Comparison of ENCODE assay signal across 18 cellular contexts in the genomic region with DNA sequence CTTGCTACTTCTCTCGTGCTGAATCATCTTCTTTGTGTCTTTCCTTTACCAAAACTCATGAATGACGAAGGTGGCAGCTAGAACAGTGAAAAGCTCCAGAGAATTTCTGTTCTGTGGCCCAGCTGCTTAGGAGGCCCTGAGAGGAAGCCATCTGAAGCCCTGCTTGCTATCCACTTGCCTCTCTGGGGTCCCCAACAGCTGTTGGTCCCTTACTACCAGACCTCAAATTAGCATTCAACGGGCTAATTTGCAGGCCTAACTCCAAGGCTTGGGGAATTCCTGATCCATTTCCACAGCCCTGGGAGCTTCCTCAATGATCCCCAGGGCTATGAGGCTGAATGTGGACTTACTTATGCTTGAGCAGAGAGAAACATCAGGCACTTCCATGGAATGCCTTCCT. TPM values are rescaled to one million over a fixed set of nuclear protein-coding genes. Genes with fewer than 3 reads are reported as not detected.
A peak's percentile ranks its signal among the peaks of the same experiment; 100 is the strongest.
DNase-seq lines count a peak whose midpoint lies in the region; ATAC-seq and TF ChIP-seq lines count a peak whose summit lies in the region.
"Had no signal": no experiment of that assay in that cellular context is flagged by ENCODE, and none has a peak within 500 bp of the region (broad histone marks: within the 10 kb centered on the region; RNA-seq: fewer than 3 reads in every experiment).

No MANE protein-coding gene starts in this region.

- H3K23ac ChIP-seq in neuronal stem cell (ENCODE audit: low read depth, low read length, poor library complexity), result no peak overlapping the region

- H3K79me1 ChIP-seq in neuronal stem cell (ENCODE audit: low read depth, low read length), result no peaks in the 10 kb centered on the region

- peak in 2 of 8 donors; percentile 18 to 23 for ATAC-seq in heart right ventricle
- ATAC-seq in Right ventricle myocardium superior (ENCODE audit: poor library complexity), result no peak
- ATAC-seq in gastroesophageal sphincter, result no peak
- no peak for ATAC-seq in HG02571 (IDR thresholded peaks at IDR 0.05; ENCODE audit: unreplicated experiment)
- ATAC-seq: GM12878, GM23338, K562, PC-3 had no signal

- H2BK120ac ChIP-seq in neuronal stem cell (ENCODE audit: low read depth, low read length), result no peak overlapping the region

- DNase-seq in heart right ventricle, result no peak
- no peak for DNase-seq in Right ventricle myocardium superior
- DNase-seq in neuronal stem cell (ENCODE audit: low spot score), result no peak
- no peak for DNase-seq in NCI-H524 treated with DMSO at 0.1 percent for 48 hours (lab: John Stamatoyannopoulos, UW)
- DNase-seq in breast epithelium (ENCODE audit: low spot score in 2 of 2), result no peak
- DNase-seq: DMS 273 treated with DMSO at 0.1 percent for 48 hours, GDM1, NCI-H1417, NCI-H446 treated with DMSO at 0.1 percent for 48 hours, NCI-H774, PC-3 had no signal

- no peak for TF ChIP-seq CTCF in heart right ventricle (IDR thresholded peaks at IDR 0.05)
- no peak for TF ChIP-seq CTCF in gastroesophageal sphincter (IDR thresholded peaks at IDR 0.05)
- TF ChIP-seq CTCF in breast epithelium (IDR thresholded peaks at IDR 0.05), result no peak

- intact Hi-C loops in heart right ventricle (cut with DNase I) (no loop called here), Right ventricle myocardium superior (cut with DNase I) (no loop called here), breast epithelium (cut with DNase I; ENCODE audit: low total_unique reads) (no loop called here)

- H3K27ac ChIP-seq in heart right ventricle (peak overlapping the region in 7 of 10 donors; percentile 6 to 68 (median 40)), gastroesophageal sphincter (peak overlapping the region in 3 of 4 donors; percentile 38 to 56 (median 55)), neuronal stem cell (replicated peaks; ENCODE audit: low read length) (no peak overlapping the region), breast epithelium (peak overlapping the region in 1 of 2 donors; percentile 56)
- H3K27ac ChIP-seq: C4-2B, RWPE1 had no signal

- H2BK12ac ChIP-seq in neuronal stem cell (ENCODE audit: low read length), result no peak overlapping the region

- H4K91ac ChIP-seq in neuronal stem cell (ENCODE audit: low read depth, low read length, poor library complexity), result no peak overlapping the region

- no peak overlapping the region for H4K8ac ChIP-seq in neuronal stem cell (ENCODE audit: low read depth, low read length)

- H3K9ac ChIP-seq in neuronal stem cell (ENCODE audit: low read depth, low read length, poor library complexity), result no peak overlapping the region

- H3K4me2 ChIP-seq in neuronal stem cell (ENCODE audit: insufficient read depth, low read length, poor library complexity, severe bottlenecking), result no peak overlapping the region
- H3K4me2 ChIP-seq: GM23338 had no signal

- H3K27me3 ChIP-seq in heart right ventricle, result no peaks in the 10 kb centered on the region
- H3K27me3 ChIP-seq in gastroesophageal sphincter, result no peaks in the 10 kb centered on the region
- H3K27me3 ChIP-seq in neuronal stem cell (ENCODE audit: control insufficient read depth in 3 of 3, insufficient read depth in 3 of 3, low read depth in 1 of 3, low read length in 3 of 3), result peaks cover 0 to 8% (median 0%) of the 10 kb centered on the region in 3 experiments
- no peaks in the 10 kb centered on the region for H3K27me3 ChIP-seq in breast epithelium

- H3K4me3 ChIP-seq in heart right ventricle (no peak overlapping the region), gastroesophageal sphincter (no peak overlapping the region), neuronal stem cell (ENCODE audit: low read length in 2 of 2) (no peak overlapping the region), breast epithelium (no peak overlapping the region)
- H3K4me3 ChIP-seq: GM12878, GM23338, K562 had no signal

- 66 to 69% methylated on average over 3 of the region's 3 CpGs for WGBS in heart right ventricle, 2 donors
- WGBS in gastroesophageal sphincter (ENCODE audit: low coverage in 1 of 2), 2 donors, result 61 to 67% methylated on average over 1 to 3 of the region's 3 CpGs
- no CpG with 5 or more reads among the region's 3 CpGs for WGBS in neuronal stem cell (ENCODE audit: extremely low coverage in 2 of 2, insufficient read length in 2 of 2, insufficient replicate concordance in 1 of 2), 2 donors

- H2AK5ac ChIP-seq in neuronal stem cell (ENCODE audit: low read depth, low read length), result no peak overlapping the region

- H2BK5ac ChIP-seq in neuronal stem cell (ENCODE audit: low read length), result no peak overlapping the region

- H3K9me3 ChIP-seq in heart right ventricle (no peaks in the 10 kb centered on the region), gastroesophageal sphincter (no peaks in the 10 kb centered on the region), neuronal stem cell (replicated peaks in 1 of 2; ENCODE audit: control insufficient read depth in 2 of 2, insufficient read depth in 1 of 2, low read depth in 1 of 2, low read length in 2 of 2) (peaks cover 2% of the 10 kb centered on the region in 2 donors), breast epithelium (no peaks in the 10 kb centered on the region)

- H2AFZ ChIP-seq in neuronal stem cell (ENCODE audit: low read length), result peak overlapping the region; percentile 45
- H2AFZ ChIP-seq: GM23338 had no signal

- H2BK15ac ChIP-seq in neuronal stem cell (ENCODE audit: low read length), result no peak overlapping the region

- H3K36me3 ChIP-seq in heart right ventricle (no peaks in the 10 kb centered on the region), gastroesophageal sphincter (no peaks in the 10 kb centered on the region), neuronal stem cell (replicated peaks in 1 of 2; ENCODE audit: control insufficient read depth in 2 of 2, insufficient read depth in 2 of 2, low read length in 2 of 2) (no peaks in the 10 kb centered on the region), breast epithelium (no peaks in the 10 kb centered on the region)

- TF ChIP-seq POLR2A in gastroesophageal sphincter (IDR thresholded peaks at IDR 0.05) (no peak), breast epithelium (IDR thresholded peaks at IDR 0.05) (no peak)

- no peak overlapping the region for H3K4ac ChIP-seq in neuronal stem cell (ENCODE audit: low read length)

- no peak overlapping the region for H3K14ac ChIP-seq in neuronal stem cell (ENCODE audit: low read length)

- H3K4me1 ChIP-seq in heart right ventricle, result peaks cover 0 to 8% (median 0%) of the 10 kb centered on the region in 9 donors
- peaks cover 4 to 24% (median 5%) of the 10 kb centered on the region in 3 donors for H3K4me1 ChIP-seq in gastroesophageal sphincter
- no peaks in the 10 kb centered on the region for H3K4me1 ChIP-seq in neuronal stem cell (ENCODE audit: control insufficient read depth in 2 of 2, insufficient read depth in 1 of 2, low read depth in 1 of 2, low read length in 2 of 2)
- H3K4me1 ChIP-seq in breast epithelium, result no peaks in the 10 kb centered on the region

- TF ChIP-seq EP300 in gastroesophageal sphincter (IDR thresholded peaks at IDR 0.05), result no peak

- H3K18ac ChIP-seq in neuronal stem cell (ENCODE audit: low read length), result no peak overlapping the region

RNA-seq across cellular contexts. Expression of gene FSTL1, which starts 37.5 kb away (rescaled TPM):
- total RNA-seq in heart right ventricle, result 100 to 1,000 TPM; 100 to 346 (median 213) TPM
- 10 to 100 TPM; 54.4 to 88.5 TPM for polyA plus RNA-seq in heart right ventricle
- 209 TPM for total RNA-seq in Right ventricle myocardium superior
- 1,000 to 10,000 TPM in 1 of 4 donors, 100 to 1,000 TPM in 3; 343 to 1,189 (median 766) TPM for total RNA-seq in gastroesophageal sphincter
- 246 TPM for polyA plus RNA-seq in neuronal stem cell (2013, experiment 1 of 2)
- polyA plus RNA-seq in neuronal stem cell (2013, experiment 2 of 2), result 254 TPM
- total RNA-seq in breast epithelium, result 1,000 to 10,000 TPM in 1 of 3 donors, 100 to 1,000 TPM in 2; 225 to 1,263 (median 355) TPM
